ENCODE assay signal across 26 cellular contexts in genomic region chr11:110599207-110599606, GRCh38.
DNase-seq lines count a peak whose midpoint lies in the region; ATAC-seq, FAIRE-seq and TF ChIP-seq lines count a peak whose summit lies in the region.
"Had no signal": no experiment of that assay in that cellular context is flagged by ENCODE, and none has a peak within 500 bp of the region (broad histone marks: within the 10 kb centered on the region; RNA-seq: fewer than 3 reads in every experiment).

No MANE protein-coding gene starts in this region.

- no peaks in the 10 kb centered on the region for H4K20me1 ChIP-seq in H1 (replicated peaks in 1 of 2; ENCODE audit: control insufficient read depth in 1 of 2, insufficient read depth in 2 of 2, low read length in 2 of 2)
- H4K20me1 ChIP-seq: BLaER1 treated with 17β-estradiol and CSF1 and Interleukin-3, amounts not matched to agents 10 nM and 100 nM had no signal

- H3K9me3 ChIP-seq in H1 (ENCODE audit: insufficient read depth in 2 of 2, low read depth in 1 of 2, low read length in 1 of 2): peaks cover 5 to 9% of the 10 kb centered on the region in 2 experiments; a peak in 3 of 4 replicates
- H3K9me3 ChIP-seq in mesenchymal stem cell (ENCODE audit: control insufficient read depth, low read length): peaks cover 8% of the 10 kb centered on the region
- H3K9me3 ChIP-seq: HAP-1 had no signal

- H3K79me1 ChIP-seq in H1 (ENCODE audit: low read depth, low read length) (no peaks in the 10 kb centered on the region), mesenchymal stem cell (replicated peaks; ENCODE audit: low read length, poor library complexity, severe bottlenecking) (no peaks in the 10 kb centered on the region)

- no peak overlapping the region for H3K18ac ChIP-seq in H1 (ENCODE audit: extremely low read depth, low read length)
- H3K18ac ChIP-seq in mesenchymal stem cell (ENCODE audit: low read depth in 1 of 2, low read length in 2 of 2): no peak overlapping the region

- TF ChIP-seq RAD21 in H1 (IDR thresholded peaks at IDR 0.05 in 1 of 2, conservative IDR thresholded peaks at IDR 0.05 in 1 of 2; ENCODE audit: low read depth in 2 of 2, low read length in 2 of 2): no peak

- no peak overlapping the region for H2BK20ac ChIP-seq in H1 (ENCODE audit: low read length)

- CTCF ChIA-PET in H1 (lab: Charles Lee; ENCODE audit: partially characterized antibody): interaction anchor here (0.7 to 1.2 kb wide), 2 partner anchors 10 to 11 kb away, joined by 3 read pairs; no protein-coding TSS in a partner anchor

- peak; percentile 20 to 53 for ATAC-seq in natural killer cell treated with Interleukin-12 subunit alpha and Interleukin-12 subunit beta and Interleukin-15 and Interleukin-18, amount 100 ng/mL, for 72 hours
- ATAC-seq in natural killer cell: no peak
- peak; percentile 36 for ATAC-seq in stimulated activated effector memory CD8-positive, alpha-beta T cell treated with anti-CD3 and anti-CD28 coated beads, Interleukin-12 subunit alpha, Interleukin-12 subunit beta, amount 100 ng/mL, for 72 hours
- no peak for ATAC-seq in HG03108 (IDR thresholded peaks at IDR 0.05; ENCODE audit: unreplicated experiment)
- no peak for ATAC-seq in HG02571 (IDR thresholded peaks at IDR 0.05; ENCODE audit: unreplicated experiment)
- ATAC-seq: GM23338 had no signal

- no peak overlapping the region for H4K5ac ChIP-seq in H1 (ENCODE audit: insufficient read length, low read depth, low read length)

- H2AK5ac ChIP-seq in H1 (ENCODE audit: low read depth, low read length) (no peak overlapping the region), mesenchymal stem cell (ENCODE audit: low read length, severe bottlenecking) (no peak overlapping the region)

- H3K56ac ChIP-seq in H1 (replicated peaks; ENCODE audit: insufficient read length, low read depth, low read length): no peak overlapping the region

- H3K14ac ChIP-seq in H1 (ENCODE audit: insufficient read length) (no peak overlapping the region), mesenchymal stem cell (ENCODE audit: low read length in 2 of 2) (no peak overlapping the region)

- H3K23ac ChIP-seq in H1 (ENCODE audit: insufficient read length) (no peak overlapping the region), mesenchymal stem cell (ENCODE audit: low read length in 2 of 2) (no peak overlapping the region)

- H3K36me3 ChIP-seq in H1 (ENCODE audit: control insufficient read depth in 2 of 4, insufficient read depth in 4 of 4, low read length in 3 of 4): no peaks in the 10 kb centered on the region
- H3K36me3 ChIP-seq in mesenchymal stem cell (ENCODE audit: control insufficient read depth in 1 of 2, insufficient read depth in 2 of 2, low read depth in 1 of 2, low read length in 2 of 2): peaks cover 0 to 57% of the 10 kb centered on the region in 2 experiments
- H3K36me3 ChIP-seq: HAP-1 had no signal

- H3K27ac ChIP-seq in H1 (ENCODE audit: low read depth, low read length) (no peak overlapping the region), mesenchymal stem cell (ENCODE audit: low read length, poor library complexity, severe bottlenecking) (no peak overlapping the region)
- H3K27ac ChIP-seq: 22Rv1; BLaER1 treated with 17β-estradiol and CSF1 and Interleukin-3, amounts not matched to agents 10 nM and 100 nM had no signal

- 95% methylated on average over 5 of the region's 5 CpGs; no CpG with 5 or more reads in 1 of the 2 experiments for WGBS in H1 (ENCODE audit: extremely low coverage in 1 of 2, insufficient coverage in 1 of 2, insufficient read length in 1 of 2, insufficient replicate concordance in 2 of 2, low coverage in 1 of 2, low lambda C conversion rate in 2 of 2, missing lambda C conversion rate in 1 of 2), 2 experiments
- WGBS in mesenchymal stem cell: 79% methylated on average over 5 of the region's 5 CpGs

- POLR2A ChIA-PET in H1 (lab: Charles Lee; ENCODE audit: partially characterized antibody): no interaction called here

- H2BK12ac ChIP-seq in H1 (ENCODE audit: low read depth, low read length) (no peak overlapping the region), mesenchymal stem cell (ENCODE audit: low read length in 2 of 2) (no peak overlapping the region)

- H2BK5ac ChIP-seq in H1 (ENCODE audit: low read depth, low read length) (no peak overlapping the region), mesenchymal stem cell (ENCODE audit: low read depth, low read length, poor library complexity, severe bottlenecking) (no peak overlapping the region)

- H3K27me3 Mint-ChIP-seq in natural killer cell treated with Interleukin-12 subunit alpha and Interleukin-12 subunit beta and Interleukin-15 and Interleukin-18, amount 100 ng/mL, for 72 hours: peaks cover 0 to 5% of the 10 kb centered on the region in 2 donors
- peaks cover 0 to 3% of the 10 kb centered on the region in 2 donors for H3K27me3 Mint-ChIP-seq in natural killer cell (ENCODE audit: low read depth in 2 of 2)
- H3K27me3 Mint-ChIP-seq: B cell; CD4-positive, alpha-beta T cell; CD8-positive, alpha-beta memory T cell had no signal

- H3K4me2 ChIP-seq in H1 (ENCODE audit: insufficient read depth in 1 of 2, low read depth in 2 of 2, low read length in 2 of 2) (no peak overlapping the region), mesenchymal stem cell (ENCODE audit: low read length, poor library complexity, severe bottlenecking) (no peak overlapping the region)
- H3K4me2 ChIP-seq: BLaER1 treated with 17β-estradiol and CSF1 and Interleukin-3, amounts not matched to agents 10 nM and 100 nM; GM23338 had no signal

- H3K4me3 Mint-ChIP-seq in natural killer cell treated with Interleukin-12 subunit alpha and Interleukin-12 subunit beta and Interleukin-15 and Interleukin-18, amount 100 ng/mL, for 72 hours: no peak overlapping the region
- H3K4me3 Mint-ChIP-seq in natural killer cell: no peak overlapping the region
- no peak overlapping the region for H3K4me3 Mint-ChIP-seq in stimulated activated effector memory CD8-positive, alpha-beta T cell treated with anti-CD3 and anti-CD28 coated beads, Interleukin-12 subunit alpha, Interleukin-12 subunit beta, amount 100 ng/mL, for 72 hours
- H3K4me3 Mint-ChIP-seq: B cell; CD4-positive, alpha-beta T cell; CD8-positive, alpha-beta memory T cell; GM23338; HFFc6 had no signal

- H3K27ac Mint-ChIP-seq in natural killer cell treated with Interleukin-12 subunit alpha and Interleukin-12 subunit beta and Interleukin-15 and Interleukin-18, amount 100 ng/mL, for 72 hours: no peak overlapping the region
- no peak overlapping the region for H3K27ac Mint-ChIP-seq in natural killer cell
- no peak overlapping the region for H3K27ac Mint-ChIP-seq in stimulated activated effector memory CD8-positive, alpha-beta T cell treated with anti-CD3 and anti-CD28 coated beads, Interleukin-12 subunit alpha, Interleukin-12 subunit beta, amount 100 ng/mL, for 72 hours
- H3K27ac Mint-ChIP-seq: B cell; CD14-positive monocyte; CD4-positive, alpha-beta T cell; CD8-positive, alpha-beta memory T cell; GM23338; HFFc6 had no signal

- TF ChIP-seq CTCF in natural killer cell (IDR thresholded peaks at IDR 0.05) (no peak), H1 (IDR thresholded peaks at IDR 0.05; ENCODE audit: control extremely low read depth in 1 of 3, insufficient read depth in 1 of 3, low read depth in 1 of 3, low read length in 3 of 3) (no peak)

- FAIRE-seq in H1 (lab: Jason Lieb, UNC): no peak
- FAIRE-seq: A204.1, D721Med, GM12891, GM18507, H54 had no signal

- peaks cover 2% of the 10 kb centered on the region; the same call in 1 of the 2 replicates for H3K23me2 ChIP-seq in H1 (ENCODE audit: low read depth, low read length)

- H3K79me2 ChIP-seq in H1 (ENCODE audit: control insufficient read depth in 1 of 2, insufficient read depth in 2 of 2, low read length in 2 of 2): no peaks in the 10 kb centered on the region

- H3K4me3 ChIP-seq in H1 (ENCODE audit: extremely low read depth in 1 of 4, insufficient read depth in 2 of 4, low read depth in 3 of 4, low read length in 4 of 4) (no peak overlapping the region), mesenchymal stem cell (ENCODE audit: insufficient read depth in 1 of 2, low read depth in 1 of 2, low read length in 2 of 2) (no peak overlapping the region)
- H3K4me3 ChIP-seq: BLaER1 treated with 17β-estradiol and CSF1 and Interleukin-3, amounts not matched to agents 10 nM and 100 nM; GM23338; HAP-1 had no signal

- H3K4me1 ChIP-seq in H1 (replicated peaks in 1 of 4; ENCODE audit: control insufficient read depth in 3 of 4, insufficient read depth in 4 of 4, low read length in 3 of 4): no peaks in the 10 kb centered on the region
- no peaks in the 10 kb centered on the region for H3K4me1 ChIP-seq in mesenchymal stem cell (ENCODE audit: control insufficient read depth, insufficient read depth, low read depth, low read length)
- H3K4me1 ChIP-seq: BLaER1 treated with 17β-estradiol and CSF1 and Interleukin-3, amounts not matched to agents 10 nM and 100 nM; HAP-1 had no signal

- in situ Hi-C loops in KBM-7 (cut with MboI; ENCODE audit: low pct_unique_long_range_greater_than_20kb, low sequenced_read_pairs): no loop called here

- H3K4ac ChIP-seq in H1 (replicated peaks; ENCODE audit: insufficient read length, low read depth, low read length): no peak overlapping the region
- no peak overlapping the region for H3K4ac ChIP-seq in mesenchymal stem cell (ENCODE audit: low read depth in 1 of 2, low read length in 2 of 2)

- intact Hi-C loops in natural killer cell (cut with micrococcal nuclease): no loop called here

- H2AFZ ChIP-seq in H1 (ENCODE audit: low read length) (no peak overlapping the region), mesenchymal stem cell (ENCODE audit: low read depth, low read length) (no peak overlapping the region)
- H2AFZ ChIP-seq: GM23338 had no signal

- no peak for DNase-seq in natural killer cell treated with Interleukin-12 subunit alpha and Interleukin-12 subunit beta and Interleukin-15 and Interleukin-18, amount 100 ng/mL, for 72 hours (ENCODE audit: low spot score)
- DNase-seq in natural killer cell (no peak), H1 (ENCODE audit: low read depth in 1 of 2, low spot score in 2 of 2) (no peak), mesenchymal stem cell (no peak), KBM-7 (no peak)
- no peak for DNase-seq in stimulated activated effector memory CD8-positive, alpha-beta T cell treated with anti-CD3 and anti-CD28 coated beads, Interleukin-12 subunit alpha, Interleukin-12 subunit beta, amount 100 ng/mL, for 72 hours (ENCODE audit: low spot score in 2 of 2)
- DNase-seq: CD4-positive, alpha-beta T cell; CD8-positive, alpha-beta memory T cell; DMS 273 treated with DMSO at 0.1 percent for 48 hours; DMS79; EL; GF-D8; HFFc6 had no signal

- no peak for TF ChIP-seq EP300 in H1 (IDR thresholded peaks at IDR 0.05; ENCODE audit: borderline replicate concordance in 1 of 2, low read depth in 2 of 2, low read length in 2 of 2)

- H2BK15ac ChIP-seq in H1 (ENCODE audit: low read length) (no peak overlapping the region), mesenchymal stem cell (ENCODE audit: low read depth, poor library complexity, severe bottlenecking) (no peak overlapping the region)

- H3K9me3 Mint-ChIP-seq in natural killer cell treated with Interleukin-12 subunit alpha and Interleukin-12 subunit beta and Interleukin-15 and Interleukin-18, amount 100 ng/mL, for 72 hours: no peaks in the 10 kb centered on the region
- no peaks in the 10 kb centered on the region for H3K9me3 Mint-ChIP-seq in natural killer cell
- H3K9me3 Mint-ChIP-seq in stimulated activated effector memory CD8-positive, alpha-beta T cell treated with anti-CD3 and anti-CD28 coated beads, Interleukin-12 subunit alpha, Interleukin-12 subunit beta, amount 100 ng/mL, for 72 hours: no peaks in the 10 kb centered on the region
- H3K9me3 Mint-ChIP-seq: CD4-positive, alpha-beta T cell; HFFc6 had no signal

- H3K36me3 Mint-ChIP-seq in natural killer cell treated with Interleukin-12 subunit alpha and Interleukin-12 subunit beta and Interleukin-15 and Interleukin-18, amount 100 ng/mL, for 72 hours: no peaks in the 10 kb centered on the region
- no peaks in the 10 kb centered on the region for H3K36me3 Mint-ChIP-seq in natural killer cell
- no peaks in the 10 kb centered on the region for H3K36me3 Mint-ChIP-seq in stimulated activated effector memory CD8-positive, alpha-beta T cell treated with anti-CD3 and anti-CD28 coated beads, Interleukin-12 subunit alpha, Interleukin-12 subunit beta, amount 100 ng/mL, for 72 hours
- H3K36me3 Mint-ChIP-seq: CD14-positive monocyte; CD8-positive, alpha-beta memory T cell had no signal

- no peak overlapping the region for H3K9ac ChIP-seq in H1 (replicated peaks in 1 of 4; ENCODE audit: extremely low read depth in 1 of 4, low read depth in 3 of 4, low read length in 3 of 4)
- no peak overlapping the region for H3K9ac ChIP-seq in mesenchymal stem cell (ENCODE audit: low read length)
- H3K9ac ChIP-seq: BLaER1 treated with 17β-estradiol and CSF1 and Interleukin-3, amounts not matched to agents 10 nM and 100 nM had no signal

- H3K4me1 Mint-ChIP-seq in natural killer cell treated with Interleukin-12 subunit alpha and Interleukin-12 subunit beta and Interleukin-15 and Interleukin-18, amount 100 ng/mL, for 72 hours (ENCODE audit: low read depth in 2 of 2): no peaks in the 10 kb centered on the region
- no peaks in the 10 kb centered on the region for H3K4me1 Mint-ChIP-seq in natural killer cell
- H3K4me1 Mint-ChIP-seq in stimulated activated effector memory CD8-positive, alpha-beta T cell treated with anti-CD3 and anti-CD28 coated beads, Interleukin-12 subunit alpha, Interleukin-12 subunit beta, amount 100 ng/mL, for 72 hours: no peaks in the 10 kb centered on the region
- H3K4me1 Mint-ChIP-seq: B cell; CD14-positive monocyte; CD8-positive, alpha-beta memory T cell; GM23338 had no signal

- H4K91ac ChIP-seq in H1 (replicated peaks; ENCODE audit: insufficient read length, low read length) (no peak overlapping the region), mesenchymal stem cell (ENCODE audit: low read length) (peak overlapping the region; percentile 50)

- no peaks in the 10 kb centered on the region for H3K27me3 ChIP-seq in H1 (replicated peaks in 1 of 4; ENCODE audit: control insufficient read depth in 3 of 4, extremely low read depth in 1 of 4, insufficient read depth in 3 of 4, low read length in 3 of 4)
- no peaks in the 10 kb centered on the region for H3K27me3 ChIP-seq in mesenchymal stem cell (ENCODE audit: control insufficient read depth in 1 of 2, insufficient read depth in 1 of 2, low read length in 2 of 2)
- H3K27me3 ChIP-seq: BLaER1 treated with 17β-estradiol and CSF1 and Interleukin-3, amounts not matched to agents 10 nM and 100 nM had no signal

- no peak for TF ChIP-seq POLR2A in H1 (IDR thresholded peaks at IDR 0.05; ENCODE audit: control extremely low read depth in 1 of 2, low read depth in 2 of 2, low read length in 2 of 2)

- H2BK120ac ChIP-seq in H1 (replicated peaks; ENCODE audit: low read depth, low read length) (no peak overlapping the region), mesenchymal stem cell (ENCODE audit: low read depth, low read length) (no peak overlapping the region)

- H4K8ac ChIP-seq in H1 (ENCODE audit: extremely low read depth, insufficient read depth, low read length) (peak overlapping the region; percentile 51; the same call in 1 of the 2 replicates), mesenchymal stem cell (ENCODE audit: low read length) (no peak overlapping the region)

Comparison
In these comparisons a context has a peak if more than half of its experiments do, and no peak if none do; other contexts are left out.
1. ATAC-seq: peak in natural killer cell treated with Interleukin-12 subunit alpha and Interleukin-12 subunit beta and Interleukin-15 and Interleukin-18, amount 100 ng/mL, for 72 hours (2 of 2) and stimulated activated effector memory CD8-positive, alpha-beta T cell treated with anti-CD3 and anti-CD28 coated beads, Interleukin-12 subunit alpha, Interleukin-12 subunit beta, amount 100 ng/mL, for 72 hours (single experiment); none in natural killer cell (0 of 3), HG03108 (single experiment) and HG02571 (single experiment).